8 cellular contexts compared by ENCODE assay signal in the genomic region with DNA sequence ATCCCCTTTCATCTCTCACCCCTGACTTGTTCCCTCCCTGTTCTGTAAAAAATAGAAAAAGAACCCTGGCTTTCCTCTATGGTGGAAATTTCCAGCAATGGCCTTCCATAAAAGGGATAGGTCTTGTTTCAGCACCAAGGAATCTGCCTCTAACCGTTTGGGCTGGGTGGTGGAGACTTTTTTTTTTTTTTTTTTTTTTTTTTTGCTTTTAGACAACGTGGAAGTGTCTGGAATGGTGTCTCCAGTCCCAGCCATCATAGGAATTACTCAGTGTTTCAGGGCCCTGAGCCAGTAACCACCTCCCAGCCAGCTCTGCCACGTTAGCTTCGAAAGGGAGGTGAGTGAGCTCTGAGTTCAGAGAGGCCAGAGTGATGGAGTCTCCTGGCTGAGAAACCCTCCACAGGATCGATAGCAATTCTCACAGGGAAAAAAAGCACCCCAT.
DNase-seq lines count a peak whose midpoint lies in the region; ATAC-seq, FAIRE-seq and TF ChIP-seq lines count a peak whose summit lies in the region.

No MANE protein-coding gene starts in this region.

- no peak overlapping the region for H3K4me3 ChIP-seq in mesendoderm (ENCODE audit: low read length)
- H3K4me3 ChIP-seq in transverse colon, result no peak overlapping the region

- H3K4me1 ChIP-seq in mesendoderm (ENCODE audit: control insufficient read depth, low read depth, low read length) (peaks cover 5% of the 10 kb centered on the region), transverse colon (peaks cover 0 to 36% (median 15%) of the 10 kb centered on the region in 4 donors)

- H2BK5ac ChIP-seq in mesendoderm (ENCODE audit: low read length), result no peak overlapping the region

- no peaks in the 10 kb centered on the region for H3K9me3 ChIP-seq in transverse colon

- no peak overlapping the region for H3K23ac ChIP-seq in mesendoderm (ENCODE audit: low read length)

- H3K56ac ChIP-seq in mesendoderm (ENCODE audit: low read length), result no peak overlapping the region

- no peaks in the 10 kb centered on the region for H3K4me1 Mint-ChIP-seq in activated CD8-positive, alpha-beta T cell treated with anti-CD3 and anti-CD28 coated beads for 36 hours (ENCODE audit: low read depth)

- no peak overlapping the region for H4K5ac ChIP-seq in mesendoderm (ENCODE audit: low read length)

- in situ Hi-C loops in transverse colon (cut with MboI; ENCODE audit: low pct_ligation_motif_present in 1 of 4, low pct_unique_long_range_greater_than_20kb in 1 of 4, low sequenced_read_pairs in 3 of 4), result loop anchor here in 3 of 4 donors (10.0 kb wide), 1 partner anchor 97 kb away; the partner anchor contains the start of gene COL1A2 (in 3 of the 3)

- H3K27me3 Mint-ChIP-seq in activated CD8-positive, alpha-beta T cell treated with anti-CD3 and anti-CD28 coated beads for 36 hours, result peaks cover 3% of the 10 kb centered on the region

- no peaks in the 10 kb centered on the region for H3K79me1 ChIP-seq in mesendoderm (ENCODE audit: low read length)

- H3K4ac ChIP-seq in mesendoderm (ENCODE audit: low read depth, low read length), result peak overlapping the region; percentile 27

- no peaks in the 10 kb centered on the region for H3K9me3 Mint-ChIP-seq in activated CD8-positive, alpha-beta T cell treated with anti-CD3 and anti-CD28 coated beads for 36 hours

- TF ChIP-seq EP300 in transverse colon (IDR thresholded peaks at IDR 0.05; ENCODE audit: low read depth), result no peak

- no peak overlapping the region for H3K9ac ChIP-seq in mesendoderm (ENCODE audit: low read length)

- POLR2A ChIA-PET in activated CD8-positive, alpha-beta T cell treated with anti-CD3 and anti-CD28 coated beads for 36 hours (lab: Charles Lee), result no interaction called here

- H3K36me3 Mint-ChIP-seq in activated CD8-positive, alpha-beta T cell treated with anti-CD3 and anti-CD28 coated beads for 36 hours (ENCODE audit: low read depth), result no peaks in the 10 kb centered on the region

- no peak overlapping the region for H2BK15ac ChIP-seq in mesendoderm (replicated peaks; ENCODE audit: low read depth)

- H3K27ac ChIP-seq in mesendoderm (ENCODE audit: low read depth, low read length) (no peak overlapping the region), transverse colon (peak overlapping the region; percentile 75 to 86 (median 79))

- H4K8ac ChIP-seq in mesendoderm (ENCODE audit: low read depth, low read length), result no peak overlapping the region

- no peak overlapping the region for H3K4me2 ChIP-seq in mesendoderm (ENCODE audit: low read length)

- no peak for TF ChIP-seq CTCF in transverse colon (IDR thresholded peaks at IDR 0.05)
- TF ChIP-seq CTCF in activated CD8-positive, alpha-beta T cell treated with anti-CD3 and anti-CD28 coated beads for 36 hours (IDR thresholded peaks at IDR 0.05), result no peak

- H2AK5ac ChIP-seq in mesendoderm (ENCODE audit: low read length), result no peak overlapping the region

- peak; percentile 89 for DNase-seq in HT1080 (ENCODE audit: low read depth)
- DNase-seq in mesendoderm, result no peak
- DNase-seq in transverse colon, result peak; percentile 48
- DNase-seq in activated CD8-positive, alpha-beta T cell treated with anti-CD3 and anti-CD28 coated beads for 36 hours, result no peak
- DNase-seq in iPS-NIHi11 (ENCODE audit: low spot score), result no peak
- no peak for DNase-seq in NCI-H187 treated with DMSO at 0.1 percent for 48 hours (lab: John Stamatoyannopoulos, UW)
- DNase-seq in activated T-cell treated with anti-CD3 and anti-CD28 coated beads, Interleukin-2, amount 50 U/mL, for 1 hour, result no peak

- H3K27me3 ChIP-seq in mesendoderm (ENCODE audit: insufficient read depth, low read length, poor library complexity) (no peaks in the 10 kb centered on the region), transverse colon (no peaks in the 10 kb centered on the region)

- H3K79me2 ChIP-seq in mesendoderm (ENCODE audit: control insufficient read depth, insufficient read depth, low read length), result no peaks in the 10 kb centered on the region

- peak overlapping the region; percentile 75 for H3K18ac ChIP-seq in mesendoderm (ENCODE audit: low read length)

- FAIRE-seq in endometrium (lab: Jason Lieb, UNC), result peak; percentile 61

- TF ChIP-seq POLR2A in transverse colon (IDR thresholded peaks at IDR 0.05), result no peak

- ATAC-seq in activated CD8-positive, alpha-beta T cell treated with anti-CD3 and anti-CD28 coated beads for 36 hours, result no peak

- no peak overlapping the region for H3K4me3 Mint-ChIP-seq in activated CD8-positive, alpha-beta T cell treated with anti-CD3 and anti-CD28 coated beads for 36 hours

- no peak overlapping the region for H3K27ac Mint-ChIP-seq in activated CD8-positive, alpha-beta T cell treated with anti-CD3 and anti-CD28 coated beads for 36 hours

- H3K36me3 ChIP-seq in mesendoderm (ENCODE audit: control insufficient read depth, insufficient read depth, low read length) (no peaks in the 10 kb centered on the region), transverse colon (no peaks in the 10 kb centered on the region)

- H2BK120ac ChIP-seq in mesendoderm (ENCODE audit: low read depth, low read length), result no peak overlapping the region

- no CpG with 5 or more reads among the region's 5 CpGs for WGBS in mesendoderm (ENCODE audit: extremely low coverage, insufficient coverage, low lambda C conversion rate)
- 18 to 40% methylated on average over 2 to 5 of the region's 5 CpGs for WGBS in transverse colon (ENCODE audit: low coverage in 1 of 2), 2 donors

- intact Hi-C loops in transverse colon (cut with DNase I; ENCODE audit: low total_unique reads), result loop anchor here (5.0 kb wide), 1 partner anchor 360 kb away; the partner anchor contains the start of gene SGCE
- intact Hi-C loops in activated CD8-positive, alpha-beta T cell treated with anti-CD3 and anti-CD28 coated beads for 36 hours (cut with micrococcal nuclease), result no loop called here

- CTCF ChIA-PET in activated CD8-positive, alpha-beta T cell treated with anti-CD3 and anti-CD28 coated beads for 36 hours (lab: Charles Lee), result no interaction called here

Comparison
In these comparisons a context has a peak if more than half of its experiments do, and no peak if none do; other contexts are left out.
1. DNase-seq: peak in HT1080 (single experiment) and transverse colon (single experiment); none in mesendoderm (single experiment), activated CD8-positive, alpha-beta T cell treated with anti-CD3 and anti-CD28 coated beads for 36 hours (single experiment), iPS-NIHi11 (single experiment), NCI-H187 treated with DMSO at 0.1 percent for 48 hours (single experiment) and activated T-cell treated with anti-CD3 and anti-CD28 coated beads, Interleukin-2, amount 50 U/mL, for 1 hour (single experiment).